Comparison of ENCODE assay signal across 17 cellular contexts in genomic region chr17:9285602-9286001, GRCh38.
A peak's percentile ranks its signal among the peaks of the same experiment; 100 is the strongest.
DNase-seq lines count a peak whose midpoint lies in the region; ATAC-seq and TF ChIP-seq lines count a peak whose summit lies in the region.
"Had no signal": no experiment of that assay in that cellular context is flagged by ENCODE, and none has a peak within 500 bp of the region (broad histone marks: within the 10 kb centered on the region; RNA-seq: fewer than 3 reads in every experiment).

No MANE protein-coding gene starts in this region.

- H3K9ac ChIP-seq in BLaER1 (no peak overlapping the region), OCI-LY3 (ENCODE audit: low read length) (peak overlapping the region; percentile 55; the same call in 1 of the 2 replicates), mesenchymal stem cell (ENCODE audit: low read length) (peak overlapping the region; percentile 53)

- no peak overlapping the region for H3K27ac ChIP-seq in BLaER1
- peak overlapping the region; percentile 31; the same call in 1 of the 2 replicates for H3K27ac ChIP-seq in OCI-LY3 (ENCODE audit: low read length)
- no peak overlapping the region for H3K27ac ChIP-seq in mesenchymal stem cell (ENCODE audit: low read length, poor library complexity, severe bottlenecking)
- H3K27ac ChIP-seq in stomach, result peak overlapping the region in 3 of 5 donors; percentile 27 to 63 (median 47)
- no peak overlapping the region for H3K27ac ChIP-seq in PC-9

- TF ChIP-seq CTCF in OCI-LY3 (IDR thresholded peaks at IDR 0.05; ENCODE audit: low read depth, low read length) (no peak), stomach (IDR thresholded peaks at IDR 0.05) (no peak), PC-9 (conservative IDR thresholded peaks at IDR 0.05) (no peak)

- POLR2A ChIA-PET in PC-9 (lab: Charles Lee; ENCODE audit: unreplicated experiment), result no interaction called here

- H2AK5ac ChIP-seq in mesenchymal stem cell (ENCODE audit: low read length, severe bottlenecking), result no peak overlapping the region

- peak overlapping the region; percentile 69 for H3K4me2 ChIP-seq in BLaER1
- H3K4me2 ChIP-seq in OCI-LY3 (ENCODE audit: low read length), result peak overlapping the region; percentile 92
- no peak overlapping the region for H3K4me2 ChIP-seq in mesenchymal stem cell (ENCODE audit: low read length, poor library complexity, severe bottlenecking)
- no peak overlapping the region for H3K4me2 ChIP-seq in PC-9

- no peak overlapping the region for H2BK12ac ChIP-seq in mesenchymal stem cell (ENCODE audit: low read length in 2 of 2)

- intact Hi-C loops in stomach (cut with DNase I; ENCODE audit: low total_unique reads), result no loop called here
- intact Hi-C loops in PC-9 (cut with micrococcal nuclease; ENCODE audit: unreplicated experiment), result no loop called here

- no peaks in the 10 kb centered on the region for H3K9me2 ChIP-seq in PC-9 (ENCODE audit: insufficient read depth)

- no peak for TF ChIP-seq POLR2A in stomach (IDR thresholded peaks at IDR 0.05)

- no peaks in the 10 kb centered on the region for H3K36me3 ChIP-seq in BLaER1
- peaks cover 5% of the 10 kb centered on the region for H3K36me3 ChIP-seq in OCI-LY3 (replicated peaks; ENCODE audit: low read depth, low read length)
- H3K36me3 ChIP-seq in mesenchymal stem cell (ENCODE audit: control insufficient read depth in 1 of 2, insufficient read depth in 2 of 2, low read depth in 1 of 2, low read length in 2 of 2), result no peaks in the 10 kb centered on the region
- H3K36me3 ChIP-seq in stomach, result no peaks in the 10 kb centered on the region
- no peaks in the 10 kb centered on the region for H3K36me3 ChIP-seq in PC-9 (ENCODE audit: low read depth)

- H3K4me3 ChIP-seq in BLaER1 (no peak overlapping the region), OCI-LY3 (ENCODE audit: low read length) (peak overlapping the region; percentile 65), mesenchymal stem cell (ENCODE audit: insufficient read depth in 1 of 2, low read depth in 1 of 2, low read length in 2 of 2) (no peak overlapping the region), stomach (no peak overlapping the region), PC-9 (no peak overlapping the region)

- no peak overlapping the region for H2BK5ac ChIP-seq in mesenchymal stem cell (ENCODE audit: low read depth, low read length, poor library complexity, severe bottlenecking)

- H2BK15ac ChIP-seq in mesenchymal stem cell (ENCODE audit: low read depth, poor library complexity, severe bottlenecking), result no peak overlapping the region

- no peaks in the 10 kb centered on the region for H3K9me3 ChIP-seq in BLaER1
- no peaks in the 10 kb centered on the region for H3K9me3 ChIP-seq in OCI-LY3 (ENCODE audit: insufficient read depth, low read length)
- H3K9me3 ChIP-seq in mesenchymal stem cell (ENCODE audit: control insufficient read depth, low read length), result no peaks in the 10 kb centered on the region
- no peaks in the 10 kb centered on the region for H3K9me3 ChIP-seq in stomach
- no peaks in the 10 kb centered on the region for H3K9me3 ChIP-seq in PC-9 (ENCODE audit: insufficient read depth, low read depth)

- DNase-seq in mesenchymal stem cell (peak; percentile 21), stomach (no peak), PC-9 (no peak)
- DNase-seq in stimulated activated CD4-positive, alpha-beta T cell treated with anti-CD3 and anti-CD28 coated beads, Interleukin-2, amount 100 ng/mL, for 48 hours, result no peak
- DNase-seq: C1 segment of cervical spinal cord, DMS 273 treated with DMSO at 0.1 percent for 48 hours, EL, IMR-90, MV-4-11, NCI-H1417 treated with DMSO at 0.1 percent for 48 hours, NCI-H2029, NCI-H510A treated with DMSO at 0.1 percent for 48 hours, SHP77 treated with DMSO at 0.1 percent for 48 hours had no signal

- no peaks in the 10 kb centered on the region for H3K79me1 ChIP-seq in mesenchymal stem cell (replicated peaks; ENCODE audit: low read length, poor library complexity, severe bottlenecking)

- no peak for ATAC-seq in GM19035 (IDR thresholded peaks at IDR 0.05; ENCODE audit: unreplicated experiment)
- ATAC-seq: HCT116 had no signal

- H3K27me3 ChIP-seq in BLaER1, result no peaks in the 10 kb centered on the region
- H3K27me3 ChIP-seq in OCI-LY3 (ENCODE audit: low read depth, low read length), result no peaks in the 10 kb centered on the region
- H3K27me3 ChIP-seq in mesenchymal stem cell (ENCODE audit: control insufficient read depth in 1 of 2, insufficient read depth in 1 of 2, low read length in 2 of 2), result no peaks in the 10 kb centered on the region
- H3K27me3 ChIP-seq in stomach, result no peaks in the 10 kb centered on the region
- no peaks in the 10 kb centered on the region for H3K27me3 ChIP-seq in PC-9 (ENCODE audit: insufficient read depth, low read depth)

- no peak for TF ChIP-seq EP300 in stomach (IDR thresholded peaks at IDR 0.05)

- H3K23ac ChIP-seq in mesenchymal stem cell (ENCODE audit: low read length in 2 of 2), result no peak overlapping the region

- no peak overlapping the region for H3K14ac ChIP-seq in mesenchymal stem cell (ENCODE audit: low read length in 2 of 2)

- no TSS peak for BruUV-seq in PC-9 (replicated peaks; lab: Mats Ljungman, UMichigan)

- CTCF ChIA-PET in PC-9 (lab: Charles Lee), result no interaction called here

- no peak overlapping the region for H2BK120ac ChIP-seq in mesenchymal stem cell (ENCODE audit: low read depth, low read length)

- H3K4ac ChIP-seq in mesenchymal stem cell (ENCODE audit: low read depth in 1 of 2, low read length in 2 of 2), result no peak overlapping the region

- H3K18ac ChIP-seq in mesenchymal stem cell (ENCODE audit: low read depth in 1 of 2, low read length in 2 of 2), result no peak overlapping the region

- peak overlapping the region; percentile 42; the same call in 1 of the 2 replicates for H2AFZ ChIP-seq in OCI-LY3 (ENCODE audit: low read depth, low read length)
- no peak overlapping the region for H2AFZ ChIP-seq in mesenchymal stem cell (ENCODE audit: low read depth, low read length)
- H2AFZ ChIP-seq in PC-9, result no peak overlapping the region

- H4K20me1 ChIP-seq in BLaER1, result peaks cover 15% of the 10 kb centered on the region; the same call in 1 of the 2 replicates
- no peaks in the 10 kb centered on the region for H4K20me1 ChIP-seq in OCI-LY3 (ENCODE audit: insufficient read depth, low read length)
- no peaks in the 10 kb centered on the region for H4K20me1 ChIP-seq in PC-9 (ENCODE audit: insufficient read depth)

- no peak overlapping the region for H4K8ac ChIP-seq in mesenchymal stem cell (ENCODE audit: low read length)

- 98% methylated on average over 4 of the region's 4 CpGs for WGBS in mesenchymal stem cell
- WGBS in stomach, 5 donors, result 72 to 88% (median 83%) methylated on average over 4 of the region's 4 CpGs

- H3F3A ChIP-seq in PC-9 (ENCODE audit: insufficient read depth, low read depth), result no peaks in the 10 kb centered on the region

- H3K79me2 ChIP-seq in OCI-LY3 (ENCODE audit: low read length) (no peaks in the 10 kb centered on the region), PC-9 (ENCODE audit: low read depth) (no peaks in the 10 kb centered on the region)

- peaks cover 27% of the 10 kb centered on the region for H3K4me1 ChIP-seq in BLaER1
- peaks cover 43% of the 10 kb centered on the region for H3K4me1 ChIP-seq in OCI-LY3 (ENCODE audit: low read length)
- H3K4me1 ChIP-seq in mesenchymal stem cell (ENCODE audit: control insufficient read depth, insufficient read depth, low read depth, low read length), result no peaks in the 10 kb centered on the region
- H3K4me1 ChIP-seq in stomach, result peaks cover 0 to 20% (median 10%) of the 10 kb centered on the region in 4 donors
- H3K4me1 ChIP-seq in PC-9 (replicated peaks; ENCODE audit: insufficient read depth), result no peaks in the 10 kb centered on the region

- no peak overlapping the region for H4K91ac ChIP-seq in mesenchymal stem cell (ENCODE audit: low read length)

Comparison
In these comparisons a context has a peak if more than half of its experiments do, and no peak if none do; other contexts are left out.
1. H3K27ac ChIP-seq: peak in OCI-LY3 (single experiment) and stomach (3 of 5); none in BLaER1 (single experiment), mesenchymal stem cell (single experiment) and PC-9 (single experiment).
2. H3K4me2 ChIP-seq: peak in BLaER1 (single experiment) and OCI-LY3 (single experiment); none in mesenchymal stem cell (single experiment) and PC-9 (single experiment).